1 cellular context compared by ENCODE assay signal in genomic region chr5:132812123-132812948, GRCh38.
TF ChIP-seq lines count a peak whose summit lies in the region.

No MANE protein-coding gene starts in this region.

TF ChIP-seq in HepG2, 621 proteins besides CTCF, POLR2A, EP300 and RAD21:
- TF ChIP-seq TIGD3 (CRISPR knock-in tag; IDR thresholded peaks at IDR 0.05; ENCODE audit: borderline replicate concordance), result no peak
- no peak for TF ChIP-seq ZNF337 (CRISPR knock-in tag; IDR thresholded peaks at IDR 0.05; ENCODE audit: borderline replicate concordance, low read depth)
- no peak for TF ChIP-seq ARNTL (CRISPR knock-in tag; IDR thresholded peaks at IDR 0.05)
- 0 out of 2 replicates have a peak, but pooled peaks have one; percentile 28 for TF ChIP-seq YEATS4 (CRISPR knock-in tag; IDR thresholded peaks at IDR 0.05; ENCODE audit: borderline replicate concordance)
- no peak for TF ChIP-seq ZFP91 (CRISPR knock-in tag; IDR thresholded peaks at IDR 0.05; ENCODE audit: borderline replicate concordance)
